19 cellular contexts compared by ENCODE assay signal in genomic region chr10:77896058-77896457, GRCh38. TPM values are rescaled to one million over a fixed set of nuclear protein-coding genes. Genes with fewer than 3 reads are reported as not detected.
DNase-seq lines count a peak whose midpoint lies in the region; FAIRE-seq and TF ChIP-seq lines count a peak whose summit lies in the region.
"Had no signal": no experiment of that assay in that cellular context is flagged by ENCODE, and none has a peak within 500 bp of the region (broad histone marks: within the 10 kb centered on the region; RNA-seq: fewer than 3 reads in every experiment).

No MANE protein-coding gene starts in this region.

- H3K4me2 ChIP-seq in endothelial cell of umbilical vein (ENCODE audit: insufficient read depth, low read length), result no peak overlapping the region
- H3K4me2 ChIP-seq: BLaER1 treated with 17β-estradiol and CSF1 and Interleukin-3, amounts not matched to agents 10 nM and 100 nM; PC-9 had no signal

- intact Hi-C loops in endothelial cell of umbilical vein (cut with micrococcal nuclease) (no loop called here), vagina (cut with DNase I) (no loop called here)
- intact Hi-C loops in activated naive CD4-positive, alpha-beta T cell treated with anti-CD3 and anti-CD28 coated beads for 36 hours (cut with micrococcal nuclease), result no loop called here

- H3K9me3 ChIP-seq in endothelial cell of umbilical vein (replicated peaks; ENCODE audit: control insufficient read depth, insufficient read depth, low read length) (no peaks in the 10 kb centered on the region), vagina (no peaks in the 10 kb centered on the region)
- H3K9me3 ChIP-seq: BLaER1 treated with 17β-estradiol and CSF1 and Interleukin-3, amounts not matched to agents 10 nM and 100 nM; HAP-1; SJCRH30 had no signal

- H3K36me3 ChIP-seq in endothelial cell of umbilical vein (ENCODE audit: control insufficient read depth in 2 of 2, extremely low read depth in 1 of 2, insufficient read depth in 2 of 2, low read length in 2 of 2) (no peaks in the 10 kb centered on the region), vagina (no peaks in the 10 kb centered on the region)
- H3K36me3 ChIP-seq: BLaER1 treated with 17β-estradiol and CSF1 and Interleukin-3, amounts not matched to agents 10 nM and 100 nM; HAP-1; SJCRH30 had no signal

- peak; percentile 21 for FAIRE-seq in endothelial cell of umbilical vein (lab: Jason Lieb, UNC)

- H3K27me3 ChIP-seq in endothelial cell of umbilical vein (ENCODE audit: control insufficient read depth in 2 of 2, insufficient read depth in 2 of 2, low read length in 2 of 2), result no peaks in the 10 kb centered on the region
- H3K27me3 ChIP-seq in vagina, result no peaks in the 10 kb centered on the region
- H3K27me3 ChIP-seq: BLaER1 treated with 17β-estradiol and CSF1 and Interleukin-3, amounts not matched to agents 10 nM and 100 nM; SJCRH30 had no signal

- no peaks in the 10 kb centered on the region for H3K27me3 Mint-ChIP-seq in mesothelial cell of epicardium (ENCODE audit: low read depth)
- peaks cover 9% of the 10 kb centered on the region for H3K27me3 Mint-ChIP-seq in activated naive CD4-positive, alpha-beta T cell treated with anti-CD3 and anti-CD28 coated beads for 36 hours (ENCODE audit: low read depth)

- dilution Hi-C loops in endothelial cell of umbilical vein (cut with MboI; ENCODE audit: extremely low pct_ligation_motif_present, low sequenced_read_pairs), result no loop called here

- TF ChIP-seq POLR2A in endothelial cell of umbilical vein (IDR thresholded peaks at IDR 0.05; ENCODE audit: low read depth, low read length), result no peak
- no peak for TF ChIP-seq POLR2A in vagina (IDR thresholded peaks at IDR 0.05)

- no peak overlapping the region for H3K9ac ChIP-seq in endothelial cell of umbilical vein (replicated peaks; ENCODE audit: extremely low read depth, insufficient read depth, low read length)
- H3K9ac ChIP-seq: BLaER1 treated with 17β-estradiol and CSF1 and Interleukin-3, amounts not matched to agents 10 nM and 100 nM had no signal

- H3K36me3 Mint-ChIP-seq in mesothelial cell of epicardium, result no peaks in the 10 kb centered on the region
- no peaks in the 10 kb centered on the region for H3K36me3 Mint-ChIP-seq in activated naive CD4-positive, alpha-beta T cell treated with anti-CD3 and anti-CD28 coated beads for 36 hours (ENCODE audit: low read depth)
- H3K36me3 Mint-ChIP-seq: CD8-positive, alpha-beta T cell had no signal

- H3K9me3 Mint-ChIP-seq in mesothelial cell of epicardium, result no peaks in the 10 kb centered on the region
- no peaks in the 10 kb centered on the region for H3K9me3 Mint-ChIP-seq in activated naive CD4-positive, alpha-beta T cell treated with anti-CD3 and anti-CD28 coated beads for 36 hours
- H3K9me3 Mint-ChIP-seq: CD8-positive, alpha-beta T cell had no signal

- no peaks in the 10 kb centered on the region for H3K9me1 ChIP-seq in endothelial cell of umbilical vein (replicated peaks; ENCODE audit: control insufficient read depth, extremely low read depth, insufficient read depth, low read length)

- no peak overlapping the region for H3K4me3 Mint-ChIP-seq in mesothelial cell of epicardium
- no peak overlapping the region for H3K4me3 Mint-ChIP-seq in activated naive CD4-positive, alpha-beta T cell treated with anti-CD3 and anti-CD28 coated beads for 36 hours
- H3K4me3 Mint-ChIP-seq: CD8-positive, alpha-beta T cell had no signal

- no peaks in the 10 kb centered on the region for H3K4me1 ChIP-seq in endothelial cell of umbilical vein (ENCODE audit: control insufficient read depth, extremely low read depth, insufficient read depth, low read length)
- peaks cover 91% of the 10 kb centered on the region for H3K4me1 ChIP-seq in vagina
- H3K4me1 ChIP-seq: HAP-1 had no signal

- TF ChIP-seq CTCF in VCaP (conservative IDR thresholded peaks at IDR 0.05), result no peak
- no peak for TF ChIP-seq CTCF in endothelial cell of umbilical vein (IDR thresholded peaks at IDR 0.05; ENCODE audit: extremely low read depth in 1 of 2, insufficient read depth in 1 of 2, low read depth in 1 of 2, low read length in 2 of 2)
- TF ChIP-seq CTCF in mesothelial cell of epicardium (IDR thresholded peaks at IDR 0.05; ENCODE audit: unreplicated experiment), result no peak
- TF ChIP-seq CTCF in vagina (IDR thresholded peaks at IDR 0.05), result no peak

- H4K20me1 ChIP-seq in endothelial cell of umbilical vein (replicated peaks; ENCODE audit: control insufficient read depth, extremely low read depth, insufficient read depth, low read length), result no peaks in the 10 kb centered on the region

- BruUV-seq in endothelial cell of umbilical vein (replicated peaks; lab: Mats Ljungman, UMichigan), result no TSS peak

- POLR2A ChIA-PET in endothelial cell of umbilical vein (lab: Charles Lee), result no interaction called here

- no peaks in the 10 kb centered on the region for H3K79me2 ChIP-seq in endothelial cell of umbilical vein (ENCODE audit: control insufficient read depth, insufficient read depth, low read length)

- H2AFZ ChIP-seq in endothelial cell of umbilical vein (ENCODE audit: low read depth, low read length), result no peak overlapping the region
- H2AFZ ChIP-seq: PC-9 had no signal

- H3K27ac ChIP-seq in VCaP (peak overlapping the region; percentile 18), endothelial cell of umbilical vein (ENCODE audit: insufficient read depth, low read depth, low read length) (no peak overlapping the region), vagina (peak overlapping the region; percentile 24)
- H3K27ac ChIP-seq: BLaER1 treated with 17β-estradiol and CSF1 and Interleukin-3, amounts not matched to agents 10 nM and 100 nM; PC-9; SJCRH30 had no signal

- H3K4me3 ChIP-seq in endothelial cell of umbilical vein (replicated peaks in 1 of 3; ENCODE audit: insufficient read depth in 1 of 3, low read depth in 1 of 3, low read length in 3 of 3) (no peak overlapping the region), vagina (no peak overlapping the region)
- H3K4me3 ChIP-seq: BLaER1 treated with 17β-estradiol and CSF1 and Interleukin-3, amounts not matched to agents 10 nM and 100 nM; HAP-1; PC-9; SJCRH30 had no signal

- peaks cover 50% of the 10 kb centered on the region for H3K4me1 Mint-ChIP-seq in mesothelial cell of epicardium
- no peaks in the 10 kb centered on the region for H3K4me1 Mint-ChIP-seq in activated naive CD4-positive, alpha-beta T cell treated with anti-CD3 and anti-CD28 coated beads for 36 hours (ENCODE audit: low read depth)

- no peak for DNase-seq in endothelial cell of umbilical vein (ENCODE audit: low read depth, low spot score)
- no peak for DNase-seq in mesothelial cell of epicardium (ENCODE audit: low spot score in 2 of 2, unreplicated experiment in 2 of 2)
- DNase-seq in vagina (ENCODE audit: extremely low spot score in 2 of 2), result no peak
- no peak for DNase-seq in activated naive CD4-positive, alpha-beta T cell treated with anti-CD3 and anti-CD28 coated beads for 36 hours
- DNase-seq in mesenteric fat pad (ENCODE audit: low spot score), result no peak
- DNase-seq in NOMO-1 treated with DMSO at 0.1 percent for 48 hours (lab: John Stamatoyannopoulos, UW; ENCODE audit: unreplicated experiment), result no peak
- DNase-seq: Calu3; CD8-positive, alpha-beta T cell; GF-D8; KBM-7; NCI-H1105 treated with DMSO at 0.1 percent for 48 hours; NCI-H1694; NCI-H2227 treated with DMSO at 0.1 percent for 48 hours; NCI-H524 treated with DMSO at 0.1 percent for 48 hours; PC-9 had no signal

- peak overlapping the region; percentile 37 for H3K27ac Mint-ChIP-seq in mesothelial cell of epicardium
- no peak overlapping the region for H3K27ac Mint-ChIP-seq in activated naive CD4-positive, alpha-beta T cell treated with anti-CD3 and anti-CD28 coated beads for 36 hours
- H3K27ac Mint-ChIP-seq: CD8-positive, alpha-beta T cell had no signal

- CTCF ChIA-PET in endothelial cell of umbilical vein (lab: Charles Lee), result no interaction called here
- CTCF ChIA-PET in activated naive CD4-positive, alpha-beta T cell treated with anti-CD3 and anti-CD28 coated beads for 36 hours (lab: Charles Lee), result no interaction called here

TF ChIP-seq in endothelial cell of umbilical vein, 7 proteins besides CTCF, POLR2A, EP300 and RAD21:
- TF ChIP-seq GATA2 (IDR thresholded peaks at IDR 0.05; ENCODE audit: insufficient read depth, insufficient read length, low read depth, low read length) (no peak), MAX (IDR thresholded peaks at IDR 0.05; ENCODE audit: insufficient read depth, insufficient read length) (no peak), FOS (IDR thresholded peaks at IDR 0.05; ENCODE audit: borderline replicate concordance, insufficient read depth, low read length) (no peak), MYC (IDR thresholded peaks at IDR 0.05; ENCODE audit: low read depth, low read length) (no peak), JUN (IDR thresholded peaks at IDR 0.05; ENCODE audit: borderline replicate concordance, insufficient read depth, insufficient read length, low read depth) (no peak), EZH2 (IDR thresholded peaks at IDR 0.05; ENCODE audit: borderline replicate concordance, low read depth, low read length, severe bottlenecking) (no peak), POLR2AphosphoS5 (IDR thresholded peaks at IDR 0.05; ENCODE audit: insufficient read depth, low read depth, low read length) (no peak)

RNA-seq across cellular contexts. Expression of gene DLG5, which starts 30.5 kb away (rescaled TPM):
- total RNA-seq in endothelial cell of umbilical vein, result 23.1 and 24.9 TPM in 2 replicates
- polyA plus RNA-seq in endothelial cell of umbilical vein, result 10.6 and 12.3 TPM in 2 replicates
- 12.0 and 14.3 TPM in 2 replicates for polyA plus RNA-seq in endothelial cell of umbilical vein (2011; cell fraction: cytosol; rRNA removed)
- polyA plus RNA-seq in endothelial cell of umbilical vein (2011; cell fraction: nucleus; rRNA removed), result 63.8 and 71.5 TPM in 2 replicates
- 16.0 and 16.7 TPM in 2 replicates for polyA plus RNA-seq in endothelial cell of umbilical vein (2012)
- polyA minus RNA-seq in endothelial cell of umbilical vein, result 24.8 and 28.3 TPM in 2 replicates
- polyA minus RNA-seq in endothelial cell of umbilical vein (2011; cell fraction: cytosol; rRNA and poly(A)+ RNA removed), result 11.2 TPM
- 36.7 and 40.3 TPM in 2 replicates for polyA minus RNA-seq in endothelial cell of umbilical vein (2011; cell fraction: nucleus; rRNA and poly(A)+ RNA removed)
- total RNA-seq in mesothelial cell of epicardium, result 79.8 to 82.2 TPM (median 80.2 TPM) in 3 replicates
- 57.5 TPM for total RNA-seq in vagina
- 1 to 10 TPM; 2.6 to 3.3 TPM for total RNA-seq in activated naive CD4-positive, alpha-beta T cell treated with anti-CD3 and anti-CD28 coated beads for 36 hours
- 30.6 TPM for total RNA-seq in mesenteric fat pad
